In the genomic region with DNA sequence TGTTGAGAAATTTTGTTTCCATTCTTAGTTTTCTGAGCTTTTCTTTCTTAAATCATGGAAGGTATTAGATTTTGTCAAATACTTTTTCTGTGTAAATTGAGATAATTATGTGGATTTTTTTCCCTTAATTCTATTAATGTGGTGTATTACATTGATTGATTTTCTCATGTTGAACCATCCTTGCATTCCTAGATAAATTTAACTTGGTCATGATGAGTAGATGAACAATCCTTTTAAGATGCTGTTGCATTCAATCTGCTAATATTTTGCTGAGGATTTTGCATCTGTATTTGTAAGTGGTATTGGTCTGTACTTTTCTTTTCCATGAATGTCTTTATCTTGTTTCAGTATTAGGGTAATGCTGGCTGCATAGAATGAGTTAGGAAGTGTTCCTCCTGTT, we compare ENCODE assay signal across 20 cellular contexts.
"Had no signal": no experiment of that assay in that cellular context is flagged by ENCODE, and none has a peak within 500 bp of the region (broad histone marks: within the 10 kb centered on the region; RNA-seq: fewer than 3 reads in every experiment).

No MANE protein-coding gene starts in this region.

- H3K4me3 Mint-ChIP-seq: naive thymus-derived CD4-positive, alpha-beta T cell; neural crest cell had no signal

- H3K27ac ChIP-seq: esophagus squamous epithelium, gastroesophageal sphincter, right atrium auricular region, sigmoid colon, skin epidermis, stomach had no signal

- H3K27me3 Mint-ChIP-seq: naive thymus-derived CD4-positive, alpha-beta T cell had no signal

- ATAC-seq: gastroesophageal sphincter; left colon; left ventricle myocardium superior; naive thymus-derived CD4-positive, alpha-beta T cell had no signal

- H3K27ac Mint-ChIP-seq: naive thymus-derived CD4-positive, alpha-beta T cell had no signal

- DNase-seq: effector memory CD4-positive, alpha-beta T cell; esophagus squamous epithelium; foreskin fibroblast; glutamatergic neuron; left colon; left ventricle myocardium superior; mesendoderm; naive thymus-derived CD4-positive, alpha-beta T cell; posterior cingulate gyrus; sigmoid colon; stimulated activated CD4-positive, alpha-beta T cell treated with anti-CD3 and anti-CD28 coated beads, Interleukin-2, amount 100 ng/mL, for 24 hours; stimulated activated CD4-positive, alpha-beta T cell treated with anti-CD3 and anti-CD28 coated beads, Interleukin-4, amount 100 ng/mL, for 4 hours; stimulated activated naive CD4-positive, alpha-beta T cell; stomach; trophoblast cell had no signal

- H3K4me1 Mint-ChIP-seq: neural crest cell had no signal

- H3K36me3 ChIP-seq: esophagus squamous epithelium, gastroesophageal sphincter, right atrium auricular region, sigmoid colon, stomach had no signal

- H3K4me3 ChIP-seq: esophagus squamous epithelium, gastroesophageal sphincter, lung, right atrium auricular region, sigmoid colon, skin epidermis, stomach had no signal

- H3K4me1 ChIP-seq: esophagus squamous epithelium, gastroesophageal sphincter, right atrium auricular region, sigmoid colon, stomach had no signal
